ENCODE assay signal across 1 cellular context in genomic region chr9:21883642-21884041, GRCh38.
A peak's percentile ranks its signal among the peaks of the same experiment; 100 is the strongest.
TF ChIP-seq lines count a peak whose summit lies in the region.

No MANE protein-coding gene starts in this region.

TF ChIP-seq in H1, 55 proteins besides CTCF, POLR2A, EP300 and RAD21:
- TF ChIP-seq POLR2AphosphoS5 (IDR thresholded peaks at IDR 0.05; ENCODE audit: low read depth, low read length) (peak; percentile 35; the same call in 1 of the 2 replicates), KDM5A (IDR thresholded peaks at IDR 0.05; ENCODE audit: low read length) (no peak), MAFK (IDR thresholded peaks at IDR 0.05; ENCODE audit: low read depth, low read length) (peak; percentile 64)
